In the genomic region with DNA sequence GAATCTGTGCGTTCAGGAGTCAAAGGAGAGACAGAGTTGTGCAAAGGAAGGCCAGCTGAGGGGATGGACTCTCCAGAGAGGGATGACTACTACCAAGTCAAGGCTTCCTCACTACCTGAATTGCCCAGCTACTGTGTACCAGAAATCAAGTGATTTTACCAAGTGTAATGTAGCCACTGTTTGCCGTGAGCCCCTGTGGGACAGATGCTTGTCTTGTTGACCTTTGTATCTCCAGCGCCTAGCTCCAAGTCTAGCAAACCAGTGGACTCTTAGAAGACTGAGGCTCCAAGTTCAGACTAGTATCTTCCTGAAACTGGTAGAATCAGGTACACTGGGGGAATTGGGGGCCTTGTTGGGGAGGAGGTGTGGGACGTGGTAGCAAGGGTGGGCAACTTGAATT, we compare ENCODE assay signal across 1 cellular context.
TF ChIP-seq lines count a peak whose summit lies in the region.

No MANE protein-coding gene starts in this region.

TF ChIP-seq in GM23338, 12 proteins besides CTCF, POLR2A, EP300 and RAD21:
- TF ChIP-seq EZH2phosphoT487 (IDR thresholded peaks at IDR 0.05; ENCODE audit: unreplicated experiment) = no peak
TF ChIP-seq in GM23338: peak in this region for 0.
